In the genomic region with DNA sequence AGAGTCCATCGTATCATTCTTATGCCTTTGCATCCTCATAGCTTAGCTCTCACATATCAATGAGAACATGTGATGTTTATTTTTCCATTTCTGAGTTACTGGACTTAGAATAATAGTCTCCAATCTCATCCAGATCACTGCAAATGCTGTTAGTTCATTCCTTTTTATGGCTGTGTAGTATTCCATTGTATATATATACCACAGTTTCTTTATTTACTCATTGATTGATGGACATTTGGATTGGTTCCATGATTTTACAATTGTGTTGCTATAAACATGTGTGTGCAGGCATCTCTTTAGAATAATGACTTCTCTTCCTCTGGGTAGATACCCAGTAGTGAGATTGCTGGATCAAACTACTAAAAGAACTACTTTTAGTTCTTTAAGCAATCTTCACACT, we compare ENCODE assay signal across 36 cellular contexts.
"Had no signal": no experiment of that assay in that cellular context is flagged by ENCODE, and none has a peak within 500 bp of the region (broad histone marks: within the 10 kb centered on the region; RNA-seq: fewer than 3 reads in every experiment).

No MANE protein-coding gene starts in this region.

- H3K4me3 ChIP-seq: adrenal gland, body of pancreas, breast epithelium had no signal

- DNase-seq: activated B cell treated with CpG ODN at 0.5 μM for 24 hours; activated CD4-positive, alpha-beta memory T cell treated with anti-CD3 and anti-CD28 coated beads for 36 hours; activated CD4-positive, alpha-beta T cell treated with anti-CD3 and anti-CD28 coated beads for 4 hours; activated CD4-positive, alpha-beta T cell treated with anti-CD3 and anti-CD28 coated beads, Interleukin-2, amount 10 ng/mL, durations not matched to agents 24 days and 14 days; activated CD4-positive, alpha-beta T cell treated with anti-CD3 and anti-CD28 coated beads, Interleukin-2, amount 50 U/mL, for 1 hour; activated CD4-positive, alpha-beta T cell treated with anti-CD3 and anti-CD28 coated beads, Interleukin-2, amount 50 U/mL, for 4 hours; activated CD4-positive, CD25-positive, alpha-beta regulatory T cell treated with anti-CD3 and anti-CD28 coated beads, Interleukin-2, amount 50 U/mL, for 72 hours; activated CD8-positive, alpha-beta memory T cell treated with anti-CD3 and anti-CD28 coated beads, Interleukin-2, amount 50 U/mL, for 4 hours; activated CD8-positive, alpha-beta T cell treated with anti-CD3 and anti-CD28 coated beads for 36 hours; activated effector memory CD4-positive, alpha-beta T cell treated with anti-CD3 and anti-CD28 coated beads, Interleukin-2, amount 50 U/mL, for 16 hours; activated gamma-delta T cell treated with Interleukin-2 at 50 U/mL for 16 hours; activated naive CD4-positive, alpha-beta T cell; activated naive CD4-positive, alpha-beta T cell treated with anti-CD3 and anti-CD28 coated beads for 36 hours; activated naive CD4-positive, alpha-beta T cell treated with anti-CD3 and anti-CD28 coated beads, Interleukin-2, amount 50 U/mL, for 16 hours; activated naive CD8-positive, alpha-beta T cell treated with anti-CD3 and anti-CD28 coated beads for 36 hours; activated T-cell treated with anti-CD3 and anti-CD28 coated beads for 4 hours; activated T-cell treated with anti-CD3 and anti-CD28 coated beads, Interleukin-2, amount 50 U/mL, for 1 hour; activated T-cell treated with anti-CD3 and anti-CD28 coated beads, Interleukin-2, amount 50 U/mL, for 4 hours; activated T-cell treated with anti-CD3 and anti-CD28 coated beads, Interleukin-2, amount 50 U/mL, for 72 hours; adrenal gland; amniotic stem cell; aorta; body of pancreas; brain microvascular endothelial cell; central memory CD4-positive, alpha-beta T cell; T-helper 2 cell; T-helper 9 cell had no signal

- H3K36me3 ChIP-seq: adrenal gland, brain microvascular endothelial cell, breast epithelium had no signal

- H3K27me3 Mint-ChIP-seq: activated B cell treated with CpG ODN at 0.5 μM for 24 hours; activated CD4-positive, alpha-beta memory T cell treated with anti-CD3 and anti-CD28 coated beads for 36 hours; activated CD4-positive, alpha-beta T cell treated with anti-CD3 and anti-CD28 coated beads, Interleukin-2, amount 10 ng/mL, durations not matched to agents 24 days and 14 days; activated CD8-positive, alpha-beta T cell treated with anti-CD3 and anti-CD28 coated beads for 36 hours; activated naive CD8-positive, alpha-beta T cell treated with anti-CD3 and anti-CD28 coated beads for 36 hours; activated T-helper 17 cell treated with anti-CD3 and anti-CD28 coated beads, Interleukin-2, amount 50 U/mL, for 72 hours had no signal

- FAIRE-seq: astrocyte, TTC549 had no signal

- H3K27ac Mint-ChIP-seq: activated B cell treated with CpG ODN at 0.5 μM for 24 hours; activated CD4-positive, alpha-beta memory T cell treated with anti-CD3 and anti-CD28 coated beads for 36 hours; activated CD4-positive, alpha-beta T cell treated with anti-CD3 and anti-CD28 coated beads, Interleukin-2, amount 10 ng/mL, durations not matched to agents 24 days and 14 days; activated CD8-positive, alpha-beta T cell treated with anti-CD3 and anti-CD28 coated beads for 36 hours; activated naive CD4-positive, alpha-beta T cell treated with anti-CD3 and anti-CD28 coated beads for 36 hours; activated naive CD4-positive, alpha-beta T cell treated with anti-CD3 and anti-CD28 coated beads, Interleukin-2, amount 50 U/mL, for 72 hours; activated naive CD8-positive, alpha-beta T cell treated with anti-CD3 and anti-CD28 coated beads for 36 hours; activated T-cell treated with anti-CD3 and anti-CD28 coated beads, Interleukin-2, amount 50 U/mL, for 72 hours; activated T-helper 1 cell treated with anti-CD3 and anti-CD28 coated beads, Interleukin-12 subunit alpha, Interleukin-12 subunit beta, Interleukin-2, Interleukin-4 antibody, amounts not matched to agents 30 ng/mL and 10 ng/mL and 1 ng/mL, durations not matched to agents 14 hours and 24 hours and 36 hours; activated T-helper 17 cell treated with anti-CD3 and anti-CD28 coated beads, Interleukin-2, amount 50 U/mL, for 72 hours; T-helper 1 cell treated with Interleukin-12 subunit alpha and Interleukin-12 subunit beta and Interleukin-4 antibody, amounts not matched to agents 30 μg/mL and 1 μg/mL, for 36 hours; T-helper 2 cell treated with Interferon-gamma antibody and Interleukin-4, amounts not matched to agents 5 μg/mL and 100 μg/mL, for 36 hours had no signal

- H3K27me3 ChIP-seq: adrenal gland, body of pancreas, brain microvascular endothelial cell, breast epithelium had no signal

- ATAC-seq: activated CD8-positive, alpha-beta T cell treated with anti-CD3 and anti-CD28 coated beads for 36 hours; activated naive CD4-positive, alpha-beta T cell treated with anti-CD3 and anti-CD28 coated beads, Interleukin-2, amount 50 U/mL, for 72 hours; activated T-cell treated with anti-CD3 and anti-CD28 coated beads, Interleukin-2, amount 50 U/mL, for 4 hours; activated T-cell treated with anti-CD3 and anti-CD28 coated beads, Interleukin-2, amount 50 U/mL, for 72 hours; activated T-helper 17 cell treated with anti-CD3 and anti-CD28 coated beads, Interleukin-2, amount 50 U/mL, for 72 hours; body of pancreas had no signal

- H3K4me1 ChIP-seq: body of pancreas, breast epithelium had no signal

- H3K27ac ChIP-seq: adrenal gland, body of pancreas, brain microvascular endothelial cell, breast epithelium, VCaP had no signal

- H3K9me3 ChIP-seq: body of pancreas, breast epithelium had no signal

- H3K4me3 Mint-ChIP-seq: activated B cell treated with CpG ODN at 0.5 μM for 24 hours; activated CD4-positive, alpha-beta memory T cell treated with anti-CD3 and anti-CD28 coated beads for 36 hours; activated CD4-positive, alpha-beta T cell treated with anti-CD3 and anti-CD28 coated beads, Interleukin-2, amount 10 ng/mL, durations not matched to agents 24 days and 14 days; activated CD8-positive, alpha-beta T cell treated with anti-CD3 and anti-CD28 coated beads for 36 hours; activated naive CD4-positive, alpha-beta T cell treated with anti-CD3 and anti-CD28 coated beads for 36 hours; activated naive CD8-positive, alpha-beta T cell treated with anti-CD3 and anti-CD28 coated beads for 36 hours; activated T-cell treated with anti-CD3 and anti-CD28 coated beads, Interleukin-2, amount 50 U/mL, for 4 hours; activated T-cell treated with anti-CD3 and anti-CD28 coated beads, Interleukin-2, amount 50 U/mL, for 72 hours; activated T-helper 1 cell treated with anti-CD3 and anti-CD28 coated beads, Interleukin-12 subunit alpha, Interleukin-12 subunit beta, Interleukin-2, Interleukin-4 antibody, amounts not matched to agents 30 ng/mL and 10 ng/mL and 1 ng/mL, durations not matched to agents 14 hours and 24 hours and 36 hours; activated T-helper 17 cell treated with anti-CD3 and anti-CD28 coated beads, Interleukin-2, amount 50 U/mL, for 72 hours; T-helper 1 cell treated with Interleukin-12 subunit alpha and Interleukin-12 subunit beta and Interleukin-4 antibody, amounts not matched to agents 30 μg/mL and 1 μg/mL, for 36 hours; T-helper 2 cell treated with Interferon-gamma antibody and Interleukin-4, amounts not matched to agents 5 μg/mL and 100 μg/mL, for 36 hours had no signal
